23 cellular contexts compared by ENCODE assay signal in genomic region chr6:10586302-10586701, GRCh38.
DNase-seq lines count a peak whose midpoint lies in the region; ATAC-seq and TF ChIP-seq lines count a peak whose summit lies in the region.
"Had no signal": no experiment of that assay in that cellular context is flagged by ENCODE, and none has a peak within 500 bp of the region (broad histone marks: within the 10 kb centered on the region; RNA-seq: fewer than 3 reads in every experiment).

No MANE protein-coding gene starts in this region.

- no peak overlapping the region for H2BK15ac ChIP-seq in H9 (ENCODE audit: low read depth, low read length)

- H3K18ac ChIP-seq in H9 (ENCODE audit: insufficient read length, low read depth, low read length): no peak overlapping the region

- H2BK5ac ChIP-seq in H9 (ENCODE audit: insufficient read length, low read length): no peak overlapping the region

- H3K79me2 ChIP-seq in H9 (ENCODE audit: insufficient read depth, low read length): peaks cover 37% of the 10 kb centered on the region; the same call in 1 of the 2 replicates

- H3K4me3 ChIP-seq in iPS DF 6.9 (ENCODE audit: low read length): peak overlapping the region; percentile 43; the same call in 1 of the 2 replicates
- H3K4me3 ChIP-seq in rectal smooth muscle tissue (ENCODE audit: low read length): no peak overlapping the region
- no peak overlapping the region for H3K4me3 ChIP-seq in HAP-1
- H3K4me3 ChIP-seq: pancreas, thyroid gland had no signal

- peak overlapping the region; percentile 96 for H3K4me2 ChIP-seq in H9 (ENCODE audit: insufficient read depth, insufficient read length, low read length)

- no peak overlapping the region for H4K91ac ChIP-seq in H9 (ENCODE audit: insufficient read length, low read depth, low read length)

- no peak overlapping the region for H2BK20ac ChIP-seq in H9 (ENCODE audit: low read depth, low read length, poor library complexity, severe bottlenecking)

- H4K5ac ChIP-seq in H9 (ENCODE audit: insufficient read length, low read depth, low read length): no peak overlapping the region

- H3K4me1 ChIP-seq in H9 (ENCODE audit: insufficient read depth, low read length): peaks cover 43% of the 10 kb centered on the region; the same call in 1 of the 2 replicates
- peaks cover 26% of the 10 kb centered on the region for H3K4me1 ChIP-seq in iPS DF 6.9 (ENCODE audit: control insufficient read depth, insufficient read depth, low read length)
- H3K4me1 ChIP-seq in rectal smooth muscle tissue (ENCODE audit: control insufficient read depth, insufficient read depth, low read length): peaks cover 13% of the 10 kb centered on the region
- H3K4me1 ChIP-seq in HAP-1: peaks cover 14% of the 10 kb centered on the region

- H4K20me1 ChIP-seq in H9 (ENCODE audit: control insufficient read depth, insufficient read depth, insufficient read length): peaks cover 2% of the 10 kb centered on the region

- no CpG with 5 or more reads among the region's 5 CpGs for WGBS in H9 (ENCODE audit: extremely low coverage, insufficient read length, low lambda C conversion rate)
- WGBS in iPS DF 6.9 (ENCODE audit: insufficient coverage, insufficient read length): no CpG with 5 or more reads among the region's 5 CpGs

- H3K27ac ChIP-seq in H9 (ENCODE audit: insufficient read length, low read depth, low read length) (peak overlapping the region; percentile 11), iPS DF 6.9 (ENCODE audit: low read length) (no peak overlapping the region), rectal smooth muscle tissue (ENCODE audit: low read depth, low read length) (peak overlapping the region; percentile 15)
- H3K27ac ChIP-seq: pancreas, RWPE1, thyroid gland had no signal

- peaks cover 3 to 8% (median 6%) of the 10 kb centered on the region in 3 experiments; a peak in 6 of 7 replicates for H3K36me3 Mint-ChIP-seq in H9 (ENCODE audit: insufficient read depth in 1 of 3, low read depth in 3 of 3)

- in situ Hi-C loops in HAP-1 (cut with MboI; ENCODE audit: low sequenced_read_pairs): no loop called here

- TF ChIP-seq CTCF in H9 (conservative IDR thresholded peaks at IDR 0.05): no peak

- peak overlapping the region; percentile 50 for H3K9ac ChIP-seq in H9 (ENCODE audit: extremely low read depth, insufficient read length, low read length)
- H3K9ac ChIP-seq in rectal smooth muscle tissue (ENCODE audit: low read length): no peak overlapping the region

- peak overlapping the region; percentile 88 to 99 (median 99) for H3K27ac Mint-ChIP-seq in H9
- H3K27ac Mint-ChIP-seq: activated T-cell treated with anti-CD3 and anti-CD28 coated beads, Interleukin-2, amount 50 U/mL, for 24 hours had no signal

- no peaks in the 10 kb centered on the region for H3K79me1 ChIP-seq in H9 (ENCODE audit: insufficient read depth, low read depth, low read length, poor library complexity, severe bottlenecking)

- H3K23me2 ChIP-seq in H9 (ENCODE audit: insufficient read length, low read depth, low read length, poor library complexity, severe bottlenecking): peaks cover 12% of the 10 kb centered on the region

- ATAC-seq in GM18498 (IDR thresholded peaks at IDR 0.05; ENCODE audit: unreplicated experiment): no peak
- ATAC-seq: naive thymus-derived CD4-positive, alpha-beta T cell; pancreas; stimulated activated naive CD8-positive, alpha-beta T cell treated with anti-CD3 and anti-CD28 coated beads, Interleukin-15, Interleukin-2, amounts not matched to agents 100 U/mL and 50 U/mL, for 24 hours had no signal

- no peak overlapping the region for H4K8ac ChIP-seq in H9 (replicated peaks; ENCODE audit: insufficient read length, low read depth, low read length)

- H3K56ac ChIP-seq in H9 (ENCODE audit: insufficient read length, low read depth, low read length): no peak overlapping the region

- H3K36me3 ChIP-seq in iPS DF 6.9 (ENCODE audit: control insufficient read depth, insufficient read depth, low read length) (0 out of 2 replicates have a peak, but pooled peaks cover 4% of the 10 kb centered on the region), rectal smooth muscle tissue (ENCODE audit: control insufficient read depth, insufficient read depth, low read length) (no peaks in the 10 kb centered on the region), HAP-1 (replicated peaks) (no peaks in the 10 kb centered on the region)
- H3K36me3 ChIP-seq: pancreas, thyroid gland had no signal

- DNase-seq in H9: no peak
- peak; percentile 59 for DNase-seq in astrocyte of the hippocampus (ENCODE audit: low read depth, low spot score)
- no peak for DNase-seq in iPS DF 6.9 (ENCODE audit: low read depth, low spot score)
- DNase-seq in HAP-1 (ENCODE audit: low spot score in 2 of 2): no peak
- DNase-seq in T1000 (lab: John Stamatoyannopoulos, UW): no peak
- DNase-seq: activated CD4-positive, alpha-beta T cell treated with anti-CD3 and anti-CD28 coated beads for 1 hour; activated naive CD4-positive, alpha-beta T cell treated with Interleukin-2 at 50 U/mL for 16 hours; activated T-cell treated with anti-CD3 and anti-CD28 coated beads, Interleukin-2, amount 50 U/mL, for 24 hours; CD8-positive, alpha-beta memory T cell; DMS79; effector CD8-positive, alpha-beta T cell; IMR-90; mammary epithelial cell; naive thymus-derived CD4-positive, alpha-beta T cell; NCI-H1436; NCI-H524; pancreas; stimulated activated CD4-positive, alpha-beta T cell treated with anti-CD3 and anti-CD28 coated beads, Interleukin-1b, Interleukin-23, amount 100 ng/mL, for 48 hours; stimulated activated naive CD8-positive, alpha-beta T cell treated with anti-CD3 and anti-CD28 coated beads, Interleukin-15, Interleukin-2, amounts not matched to agents 100 U/mL and 50 U/mL, for 24 hours; thyroid gland had no signal

- H3K4me1 Mint-ChIP-seq in H9: peaks cover 50 to 55% of the 10 kb centered on the region in 2 experiments

- H2BK12ac ChIP-seq in H9 (ENCODE audit: insufficient read length, low read depth, low read length): no peak overlapping the region

- H3K27me3 ChIP-seq in H9 (ENCODE audit: insufficient read depth, low read length) (no peaks in the 10 kb centered on the region), iPS DF 6.9 (ENCODE audit: control insufficient read depth, insufficient read depth, low read length) (no peaks in the 10 kb centered on the region), rectal smooth muscle tissue (ENCODE audit: control insufficient read depth, insufficient read depth, low read length) (no peaks in the 10 kb centered on the region), HAP-1 (ENCODE audit: low read depth) (no peaks in the 10 kb centered on the region)
- H3K27me3 ChIP-seq: pancreas, thyroid gland had no signal

- H2AFZ ChIP-seq in H9 (ENCODE audit: low read length): no peak overlapping the region

- H3K4me3 Mint-ChIP-seq in H9: peak overlapping the region in 1 of 2 experiments; percentile 88; a peak in 3 of 5 replicates
- H3K4me3 Mint-ChIP-seq: activated T-cell treated with anti-CD3 and anti-CD28 coated beads, Interleukin-2, amount 50 U/mL, for 24 hours; CD8-positive, alpha-beta memory T cell; naive thymus-derived CD4-positive, alpha-beta T cell had no signal

- H3K9me3 Mint-ChIP-seq in H9: no peaks in the 10 kb centered on the region; a peak in 2 of 5 replicates
- H3K9me3 Mint-ChIP-seq: activated T-cell treated with anti-CD3 and anti-CD28 coated beads, Interleukin-2, amount 50 U/mL, for 24 hours; CD8-positive, alpha-beta memory T cell had no signal

- no peak overlapping the region for H3K4ac ChIP-seq in H9 (ENCODE audit: low read depth, low read length)

- H2BK120ac ChIP-seq in H9 (ENCODE audit: low read depth, low read length, poor library complexity, severe bottlenecking): peak overlapping the region; percentile 53

- H3K14ac ChIP-seq in H9 (ENCODE audit: insufficient read depth, low read length): no peak overlapping the region

- H3K23ac ChIP-seq in H9 (ENCODE audit: insufficient read length, low read depth, low read length): no peak overlapping the region

- no peak overlapping the region for H3T11ph ChIP-seq in H9 (ENCODE audit: low read length)

- no peak overlapping the region for H2AK5ac ChIP-seq in H9 (ENCODE audit: insufficient read length, low read length)

- no peaks in the 10 kb centered on the region for H3K9me3 ChIP-seq in H9 (ENCODE audit: control insufficient read depth, low read depth, low read length)
- H3K9me3 ChIP-seq in iPS DF 6.9 (ENCODE audit: control insufficient read depth, insufficient read depth, low read length): no peaks in the 10 kb centered on the region
- H3K9me3 ChIP-seq in HAP-1: no peaks in the 10 kb centered on the region
- H3K9me3 ChIP-seq: pancreas, thyroid gland had no signal

- H3K27me3 Mint-ChIP-seq in H9 (ENCODE audit: low read depth): no peaks in the 10 kb centered on the region
- H3K27me3 Mint-ChIP-seq: activated T-cell treated with anti-CD3 and anti-CD28 coated beads, Interleukin-2, amount 50 U/mL, for 24 hours; naive thymus-derived CD4-positive, alpha-beta T cell had no signal
